In the genomic region with DNA sequence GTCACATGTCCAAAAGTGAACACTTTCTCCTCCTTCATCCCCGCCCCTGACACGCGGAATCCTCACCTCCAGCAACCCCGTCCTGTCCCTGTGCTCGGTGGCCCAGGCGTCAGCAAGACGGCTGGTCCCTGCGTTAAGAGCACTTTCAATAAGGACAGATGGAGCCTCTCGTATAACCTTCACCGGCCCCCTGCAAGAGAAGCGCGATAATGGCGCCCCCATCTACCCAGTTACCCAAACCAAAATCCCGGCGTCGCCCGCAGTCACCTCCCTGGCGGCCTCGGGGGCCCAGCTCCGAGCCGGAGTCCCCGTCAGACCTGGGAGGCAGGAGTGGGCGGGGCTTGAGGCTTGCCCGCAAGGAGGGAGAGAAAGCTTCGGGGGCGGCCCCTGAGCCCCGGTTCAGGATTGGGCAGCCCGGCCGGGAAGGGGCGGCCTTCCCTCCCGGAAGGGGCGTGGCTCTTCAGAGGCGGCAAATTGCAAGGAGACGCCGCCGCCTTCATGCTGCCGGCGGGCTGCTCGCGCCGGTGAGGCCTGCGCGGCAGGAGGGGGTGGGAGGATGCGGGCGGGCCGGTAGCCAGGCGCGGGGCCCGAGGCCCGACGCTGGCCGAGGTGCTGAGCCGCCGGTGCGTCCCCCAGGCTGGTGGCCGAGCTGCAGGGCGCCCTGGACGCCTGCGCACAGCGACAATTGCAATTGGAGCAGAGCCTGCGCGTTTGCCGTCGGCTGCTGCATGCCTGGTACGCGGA, we compare ENCODE assay signal across 1 cellular context.
TF ChIP-seq lines count a peak whose summit lies in the region.

A gene with protein sequence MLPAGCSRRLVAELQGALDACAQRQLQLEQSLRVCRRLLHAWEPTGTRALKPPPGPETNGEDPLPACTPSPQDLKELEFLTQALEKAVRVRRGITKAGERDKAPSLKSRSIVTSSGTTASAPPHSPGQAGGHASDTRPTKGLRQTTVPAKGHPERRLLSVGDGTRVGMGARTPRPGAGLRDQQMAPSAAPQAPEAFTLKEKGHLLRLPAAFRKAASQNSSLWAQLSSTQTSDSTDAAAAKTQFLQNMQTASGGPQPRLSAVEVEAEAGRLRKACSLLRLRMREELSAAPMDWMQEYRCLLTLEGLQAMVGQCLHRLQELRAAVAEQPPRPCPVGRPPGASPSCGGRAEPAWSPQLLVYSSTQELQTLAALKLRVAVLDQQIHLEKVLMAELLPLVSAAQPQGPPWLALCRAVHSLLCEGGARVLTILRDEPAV (plus strand): TSS at position 463 of the 744 bp plus-strand sequence. CDS start 36 bp downstream, at position 499.

TF ChIP-seq in K562, 482 proteins besides CTCF, POLR2A, EP300 and RAD21 (continued from another document and continues in another):
- TF ChIP-seq, protein P1, sequence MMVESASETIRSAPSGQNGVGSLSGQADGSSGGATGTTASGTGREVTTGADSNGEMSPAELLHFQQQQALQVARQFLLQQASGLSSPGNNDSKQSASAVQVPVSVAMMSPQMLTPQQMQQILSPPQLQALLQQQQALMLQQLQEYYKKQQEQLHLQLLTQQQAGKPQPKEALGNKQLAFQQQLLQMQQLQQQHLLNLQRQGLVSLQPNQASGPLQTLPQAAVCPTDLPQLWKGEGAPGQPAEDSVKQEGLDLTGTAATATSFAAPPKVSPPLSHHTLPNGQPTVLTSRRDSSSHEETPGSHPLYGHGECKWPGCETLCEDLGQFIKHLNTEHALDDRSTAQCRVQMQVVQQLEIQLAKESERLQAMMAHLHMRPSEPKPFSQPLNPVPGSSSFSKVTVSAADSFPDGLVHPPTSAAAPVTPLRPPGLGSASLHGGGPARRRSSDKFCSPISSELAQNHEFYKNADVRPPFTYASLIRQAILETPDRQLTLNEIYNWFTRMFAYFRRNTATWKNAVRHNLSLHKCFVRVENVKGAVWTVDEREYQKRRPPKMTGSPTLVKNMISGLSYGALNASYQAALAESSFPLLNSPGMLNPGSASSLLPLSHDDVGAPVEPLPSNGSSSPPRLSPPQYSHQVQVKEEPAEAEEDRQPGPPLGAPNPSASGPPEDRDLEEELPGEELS (CRISPR knock-in tag; IDR thresholded peaks at IDR 0.05; ENCODE audit: borderline replicate concordance): no peak
- TF ChIP-seq PTBP1 (IDR thresholded peaks at IDR 0.05; ENCODE audit: low read depth, low read length): no peak
- no peak for TF ChIP-seq NONO (IDR thresholded peaks at IDR 0.05; ENCODE audit: low read depth in 2 of 2, low read length in 1 of 2)
- TF ChIP-seq SLC30A9 (CRISPR knock-in tag; IDR thresholded peaks at IDR 0.05): no peak
- TF ChIP-seq, protein P2, sequence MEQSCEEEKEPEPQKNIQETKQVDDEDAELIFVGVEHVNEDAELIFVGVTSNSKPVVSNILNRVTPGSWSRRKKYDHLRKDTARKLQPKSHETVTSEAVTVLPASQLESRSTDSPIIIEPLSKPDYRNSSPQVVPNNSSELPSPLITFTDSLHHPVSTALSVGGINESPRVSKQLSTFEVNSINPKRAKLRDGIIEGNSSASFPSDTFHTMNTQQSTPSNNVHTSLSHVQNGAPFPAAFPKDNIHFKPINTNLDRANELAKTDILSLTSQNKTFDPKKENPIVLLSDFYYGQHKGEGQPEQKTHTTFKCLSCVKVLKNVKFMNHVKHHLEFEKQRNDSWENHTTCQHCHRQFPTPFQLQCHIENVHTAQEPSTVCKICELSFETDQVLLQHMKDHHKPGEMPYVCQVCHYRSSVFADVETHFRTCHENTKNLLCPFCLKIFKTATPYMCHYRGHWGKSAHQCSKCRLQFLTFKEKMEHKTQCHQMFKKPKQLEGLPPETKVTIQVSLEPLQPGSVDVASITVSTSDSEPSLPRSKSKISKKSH (CRISPR knock-in tag; IDR thresholded peaks at IDR 0.05): no peak
- no peak for TF ChIP-seq ETV1 (tag; conservative IDR thresholded peaks at IDR 0.05; ENCODE audit: low read depth)
- no peak for TF ChIP-seq MED1 (CRISPR knock-in tag; IDR thresholded peaks at IDR 0.05; ENCODE audit: borderline replicate concordance)
- no peak for TF ChIP-seq ZNF311 (CRISPR knock-in tag; IDR thresholded peaks at IDR 0.05)
- no peak for TF ChIP-seq GTF2E2 (tag; IDR thresholded peaks at IDR 0.05)
- TF ChIP-seq DIDO1 (tag; IDR thresholded peaks at IDR 0.05; ENCODE audit: low read depth): no peak
- TF ChIP-seq ZNF232 (CRISPR knock-in tag; IDR thresholded peaks at IDR 0.05): no peak
- TF ChIP-seq, protein P3, sequence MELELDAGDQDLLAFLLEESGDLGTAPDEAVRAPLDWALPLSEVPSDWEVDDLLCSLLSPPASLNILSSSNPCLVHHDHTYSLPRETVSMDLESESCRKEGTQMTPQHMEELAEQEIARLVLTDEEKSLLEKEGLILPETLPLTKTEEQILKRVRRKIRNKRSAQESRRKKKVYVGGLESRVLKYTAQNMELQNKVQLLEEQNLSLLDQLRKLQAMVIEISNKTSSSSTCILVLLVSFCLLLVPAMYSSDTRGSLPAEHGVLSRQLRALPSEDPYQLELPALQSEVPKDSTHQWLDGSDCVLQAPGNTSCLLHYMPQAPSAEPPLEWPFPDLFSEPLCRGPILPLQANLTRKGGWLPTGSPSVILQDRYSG (tag; conservative IDR thresholded peaks at IDR 0.05; ENCODE audit: low read depth): no peak
- TF ChIP-seq KAT7 (CRISPR knock-in tag; IDR thresholded peaks at IDR 0.05; ENCODE audit: borderline replicate concordance): peak; percentile 67; the same call in 1 of the 2 replicates
- TF ChIP-seq, protein P4, sequence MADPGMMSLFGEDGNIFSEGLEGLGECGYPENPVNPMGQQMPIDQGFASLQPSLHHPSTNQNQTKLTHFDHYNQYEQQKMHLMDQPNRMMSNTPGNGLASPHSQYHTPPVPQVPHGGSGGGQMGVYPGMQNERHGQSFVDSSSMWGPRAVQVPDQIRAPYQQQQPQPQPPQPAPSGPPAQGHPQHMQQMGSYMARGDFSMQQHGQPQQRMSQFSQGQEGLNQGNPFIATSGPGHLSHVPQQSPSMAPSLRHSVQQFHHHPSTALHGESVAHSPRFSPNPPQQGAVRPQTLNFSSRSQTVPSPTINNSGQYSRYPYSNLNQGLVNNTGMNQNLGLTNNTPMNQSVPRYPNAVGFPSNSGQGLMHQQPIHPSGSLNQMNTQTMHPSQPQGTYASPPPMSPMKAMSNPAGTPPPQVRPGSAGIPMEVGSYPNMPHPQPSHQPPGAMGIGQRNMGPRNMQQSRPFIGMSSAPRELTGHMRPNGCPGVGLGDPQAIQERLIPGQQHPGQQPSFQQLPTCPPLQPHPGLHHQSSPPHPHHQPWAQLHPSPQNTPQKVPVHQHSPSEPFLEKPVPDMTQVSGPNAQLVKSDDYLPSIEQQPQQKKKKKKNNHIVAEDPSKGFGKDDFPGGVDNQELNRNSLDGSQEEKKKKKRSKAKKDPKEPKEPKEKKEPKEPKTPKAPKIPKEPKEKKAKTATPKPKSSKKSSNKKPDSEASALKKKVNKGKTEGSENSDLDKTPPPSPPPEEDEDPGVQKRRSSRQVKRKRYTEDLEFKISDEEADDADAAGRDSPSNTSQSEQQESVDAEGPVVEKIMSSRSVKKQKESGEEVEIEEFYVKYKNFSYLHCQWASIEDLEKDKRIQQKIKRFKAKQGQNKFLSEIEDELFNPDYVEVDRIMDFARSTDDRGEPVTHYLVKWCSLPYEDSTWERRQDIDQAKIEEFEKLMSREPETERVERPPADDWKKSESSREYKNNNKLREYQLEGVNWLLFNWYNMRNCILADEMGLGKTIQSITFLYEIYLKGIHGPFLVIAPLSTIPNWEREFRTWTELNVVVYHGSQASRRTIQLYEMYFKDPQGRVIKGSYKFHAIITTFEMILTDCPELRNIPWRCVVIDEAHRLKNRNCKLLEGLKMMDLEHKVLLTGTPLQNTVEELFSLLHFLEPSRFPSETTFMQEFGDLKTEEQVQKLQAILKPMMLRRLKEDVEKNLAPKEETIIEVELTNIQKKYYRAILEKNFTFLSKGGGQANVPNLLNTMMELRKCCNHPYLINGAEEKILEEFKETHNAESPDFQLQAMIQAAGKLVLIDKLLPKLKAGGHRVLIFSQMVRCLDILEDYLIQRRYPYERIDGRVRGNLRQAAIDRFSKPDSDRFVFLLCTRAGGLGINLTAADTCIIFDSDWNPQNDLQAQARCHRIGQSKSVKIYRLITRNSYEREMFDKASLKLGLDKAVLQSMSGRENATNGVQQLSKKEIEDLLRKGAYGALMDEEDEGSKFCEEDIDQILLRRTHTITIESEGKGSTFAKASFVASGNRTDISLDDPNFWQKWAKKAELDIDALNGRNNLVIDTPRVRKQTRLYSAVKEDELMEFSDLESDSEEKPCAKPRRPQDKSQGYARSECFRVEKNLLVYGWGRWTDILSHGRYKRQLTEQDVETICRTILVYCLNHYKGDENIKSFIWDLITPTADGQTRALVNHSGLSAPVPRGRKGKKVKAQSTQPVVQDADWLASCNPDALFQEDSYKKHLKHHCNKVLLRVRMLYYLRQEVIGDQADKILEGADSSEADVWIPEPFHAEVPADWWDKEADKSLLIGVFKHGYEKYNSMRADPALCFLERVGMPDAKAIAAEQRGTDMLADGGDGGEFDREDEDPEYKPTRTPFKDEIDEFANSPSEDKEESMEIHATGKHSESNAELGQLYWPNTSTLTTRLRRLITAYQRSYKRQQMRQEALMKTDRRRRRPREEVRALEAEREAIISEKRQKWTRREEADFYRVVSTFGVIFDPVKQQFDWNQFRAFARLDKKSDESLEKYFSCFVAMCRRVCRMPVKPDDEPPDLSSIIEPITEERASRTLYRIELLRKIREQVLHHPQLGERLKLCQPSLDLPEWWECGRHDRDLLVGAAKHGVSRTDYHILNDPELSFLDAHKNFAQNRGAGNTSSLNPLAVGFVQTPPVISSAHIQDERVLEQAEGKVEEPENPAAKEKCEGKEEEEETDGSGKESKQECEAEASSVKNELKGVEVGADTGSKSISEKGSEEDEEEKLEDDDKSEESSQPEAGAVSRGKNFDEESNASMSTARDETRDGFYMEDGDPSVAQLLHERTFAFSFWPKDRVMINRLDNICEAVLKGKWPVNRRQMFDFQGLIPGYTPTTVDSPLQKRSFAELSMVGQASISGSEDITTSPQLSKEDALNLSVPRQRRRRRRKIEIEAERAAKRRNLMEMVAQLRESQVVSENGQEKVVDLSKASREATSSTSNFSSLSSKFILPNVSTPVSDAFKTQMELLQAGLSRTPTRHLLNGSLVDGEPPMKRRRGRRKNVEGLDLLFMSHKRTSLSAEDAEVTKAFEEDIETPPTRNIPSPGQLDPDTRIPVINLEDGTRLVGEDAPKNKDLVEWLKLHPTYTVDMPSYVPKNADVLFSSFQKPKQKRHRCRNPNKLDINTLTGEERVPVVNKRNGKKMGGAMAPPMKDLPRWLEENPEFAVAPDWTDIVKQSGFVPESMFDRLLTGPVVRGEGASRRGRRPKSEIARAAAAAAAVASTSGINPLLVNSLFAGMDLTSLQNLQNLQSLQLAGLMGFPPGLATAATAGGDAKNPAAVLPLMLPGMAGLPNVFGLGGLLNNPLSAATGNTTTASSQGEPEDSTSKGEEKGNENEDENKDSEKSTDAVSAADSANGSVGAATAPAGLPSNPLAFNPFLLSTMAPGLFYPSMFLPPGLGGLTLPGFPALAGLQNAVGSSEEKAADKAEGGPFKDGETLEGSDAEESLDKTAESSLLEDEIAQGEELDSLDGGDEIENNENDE (IDR thresholded peaks at IDR 0.05; ENCODE audit: low read depth, low read length): no peak
- TF ChIP-seq ZC3H11A (IDR thresholded peaks at IDR 0.05; ENCODE audit: low read depth, low read length): no peak
- TF ChIP-seq NFYB (IDR thresholded peaks at IDR 0.05; ENCODE audit: extremely low read depth, insufficient read length): peak; percentile 42
- TF ChIP-seq TCF7 (IDR thresholded peaks at IDR 0.05; ENCODE audit: borderline replicate concordance): no peak
- TF ChIP-seq CHD2 (IDR thresholded peaks at IDR 0.05; ENCODE audit: low read depth, low read length): no peak
- TF ChIP-seq ERF (CRISPR knock-in tag; IDR thresholded peaks at IDR 0.05): no peak
- no peak for TF ChIP-seq BDP1 (IDR thresholded peaks at IDR 0.05; ENCODE audit: insufficient read depth, insufficient read length)
- TF ChIP-seq RBM14 (IDR thresholded peaks at IDR 0.05; ENCODE audit: borderline replicate concordance, insufficient read depth, low read depth, low read length): no peak
- TF ChIP-seq U2AF1 (optimal IDR thresholded peaks at IDR 0.05; ENCODE audit: low read depth, low read length): no peak
- TF ChIP-seq WHSC1 (IDR thresholded peaks at IDR 0.05; ENCODE audit: low read length): no peak
- TF ChIP-seq, protein P5, sequence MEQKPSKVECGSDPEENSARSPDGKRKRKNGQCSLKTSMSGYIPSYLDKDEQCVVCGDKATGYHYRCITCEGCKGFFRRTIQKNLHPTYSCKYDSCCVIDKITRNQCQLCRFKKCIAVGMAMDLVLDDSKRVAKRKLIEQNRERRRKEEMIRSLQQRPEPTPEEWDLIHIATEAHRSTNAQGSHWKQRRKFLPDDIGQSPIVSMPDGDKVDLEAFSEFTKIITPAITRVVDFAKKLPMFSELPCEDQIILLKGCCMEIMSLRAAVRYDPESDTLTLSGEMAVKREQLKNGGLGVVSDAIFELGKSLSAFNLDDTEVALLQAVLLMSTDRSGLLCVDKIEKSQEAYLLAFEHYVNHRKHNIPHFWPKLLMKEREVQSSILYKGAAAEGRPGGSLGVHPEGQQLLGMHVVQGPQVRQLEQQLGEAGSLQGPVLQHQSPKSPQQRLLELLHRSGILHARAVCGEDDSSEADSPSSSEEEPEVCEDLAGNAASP (IDR thresholded peaks at IDR 0.05): no peak
- no peak for TF ChIP-seq ZNF644 (tag; IDR thresholded peaks at IDR 0.05; ENCODE audit: low read depth)
- no peak for TF ChIP-seq ZC3H4 (CRISPR knock-in tag; IDR thresholded peaks at IDR 0.05; ENCODE audit: borderline replicate concordance)
- TF ChIP-seq RB1 (IDR thresholded peaks at IDR 0.05; ENCODE audit: low read depth): peak; percentile 66; the same call in 1 of the 2 replicates
- TF ChIP-seq, protein P6, sequence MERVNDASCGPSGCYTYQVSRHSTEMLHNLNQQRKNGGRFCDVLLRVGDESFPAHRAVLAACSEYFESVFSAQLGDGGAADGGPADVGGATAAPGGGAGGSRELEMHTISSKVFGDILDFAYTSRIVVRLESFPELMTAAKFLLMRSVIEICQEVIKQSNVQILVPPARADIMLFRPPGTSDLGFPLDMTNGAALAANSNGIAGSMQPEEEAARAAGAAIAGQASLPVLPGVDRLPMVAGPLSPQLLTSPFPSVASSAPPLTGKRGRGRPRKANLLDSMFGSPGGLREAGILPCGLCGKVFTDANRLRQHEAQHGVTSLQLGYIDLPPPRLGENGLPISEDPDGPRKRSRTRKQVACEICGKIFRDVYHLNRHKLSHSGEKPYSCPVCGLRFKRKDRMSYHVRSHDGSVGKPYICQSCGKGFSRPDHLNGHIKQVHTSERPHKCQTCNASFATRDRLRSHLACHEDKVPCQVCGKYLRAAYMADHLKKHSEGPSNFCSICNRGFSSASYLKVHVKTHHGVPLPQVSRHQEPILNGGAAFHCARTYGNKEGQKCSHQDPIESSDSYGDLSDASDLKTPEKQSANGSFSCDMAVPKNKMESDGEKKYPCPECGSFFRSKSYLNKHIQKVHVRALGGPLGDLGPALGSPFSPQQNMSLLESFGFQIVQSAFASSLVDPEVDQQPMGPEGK (CRISPR knock-in tag; IDR thresholded peaks at IDR 0.05; ENCODE audit: borderline replicate concordance): no peak
- no peak for TF ChIP-seq ZNF347 (CRISPR knock-in tag; IDR thresholded peaks at IDR 0.05; ENCODE audit: low read depth)
- TF ChIP-seq, protein P7, sequence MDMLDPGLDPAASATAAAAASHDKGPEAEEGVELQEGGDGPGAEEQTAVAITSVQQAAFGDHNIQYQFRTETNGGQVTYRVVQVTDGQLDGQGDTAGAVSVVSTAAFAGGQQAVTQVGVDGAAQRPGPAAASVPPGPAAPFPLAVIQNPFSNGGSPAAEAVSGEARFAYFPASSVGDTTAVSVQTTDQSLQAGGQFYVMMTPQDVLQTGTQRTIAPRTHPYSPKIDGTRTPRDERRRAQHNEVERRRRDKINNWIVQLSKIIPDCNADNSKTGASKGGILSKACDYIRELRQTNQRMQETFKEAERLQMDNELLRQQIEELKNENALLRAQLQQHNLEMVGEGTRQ (CRISPR knock-in tag; IDR thresholded peaks at IDR 0.05): no peak; the same call in 1 of the 2 replicates
- peak; percentile 79 for TF ChIP-seq SUPT5H (IDR thresholded peaks at IDR 0.05)
- TF ChIP-seq FOXJ3 (CRISPR knock-in tag; IDR thresholded peaks at IDR 0.05): no peak
- TF ChIP-seq SMARCE1 (IDR thresholded peaks at IDR 0.05): 0 out of 2 replicates have a peak, but pooled peaks have one; percentile 18
